ENCODE assay signal across 2 cellular contexts in the genomic region with DNA sequence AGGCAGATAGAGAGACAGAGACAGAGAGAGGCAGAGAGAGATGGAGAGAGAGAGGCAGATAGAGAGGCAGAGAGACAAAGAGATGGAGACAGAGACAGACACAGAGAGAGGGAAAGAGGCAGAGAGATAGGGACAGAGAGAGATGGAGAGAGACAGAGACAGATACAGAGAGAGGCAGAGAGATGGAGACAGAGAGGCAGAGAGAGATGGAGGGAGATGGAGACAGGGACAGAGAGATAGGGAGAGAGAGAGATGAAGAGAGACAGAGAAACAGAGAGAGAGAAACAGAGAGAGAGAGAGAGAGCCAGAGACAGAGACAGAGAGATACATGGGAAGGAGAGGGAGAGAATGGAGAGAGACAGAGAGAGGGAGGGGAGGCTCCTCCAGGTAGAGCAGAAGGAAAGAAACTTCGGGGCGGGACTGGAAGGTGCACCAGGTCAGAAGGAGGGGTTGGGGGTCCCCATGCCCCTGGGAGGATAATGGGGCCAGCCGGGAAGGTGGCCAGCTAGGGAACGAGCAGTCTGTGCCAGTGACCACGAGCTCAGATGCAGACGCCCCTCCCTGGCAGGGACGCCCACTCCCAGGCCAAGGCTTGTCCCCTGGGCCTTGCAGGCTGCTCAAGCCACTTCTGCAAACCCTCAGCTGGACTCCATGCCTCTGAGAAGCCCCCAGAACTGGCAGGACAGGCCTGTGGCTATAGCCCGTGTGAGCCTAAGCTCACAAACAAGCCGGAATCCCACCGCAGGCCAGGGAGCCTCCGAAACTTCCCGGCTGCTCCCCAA.
TF ChIP-seq lines count a peak whose summit lies in the region.

No MANE protein-coding gene starts in this region.

TF ChIP-seq in SK-N-SH, 30 proteins besides CTCF, POLR2A, EP300 and RAD21 (continued from another document):
- no peak for TF ChIP-seq MEF2A (IDR thresholded peaks at IDR 0.05; ENCODE audit: borderline replicate concordance, low read depth)
- no peak for TF ChIP-seq TCF12 (IDR thresholded peaks at IDR 0.05)
- TF ChIP-seq NRF1 (IDR thresholded peaks at IDR 0.05; ENCODE audit: low read depth, low read length) = no peak
- no peak for TF ChIP-seq GABPA (IDR thresholded peaks at IDR 0.05; ENCODE audit: low read depth)
- TF ChIP-seq YY1 (IDR thresholded peaks at IDR 0.05; ENCODE audit: low read depth) = no peak

TF ChIP-seq in SK-N-SH treated with all-trans-retinoic acid at 6 μM for 48 hours, 23 proteins besides CTCF, POLR2A, EP300 and RAD21:
- TF ChIP-seq, protein P1, sequence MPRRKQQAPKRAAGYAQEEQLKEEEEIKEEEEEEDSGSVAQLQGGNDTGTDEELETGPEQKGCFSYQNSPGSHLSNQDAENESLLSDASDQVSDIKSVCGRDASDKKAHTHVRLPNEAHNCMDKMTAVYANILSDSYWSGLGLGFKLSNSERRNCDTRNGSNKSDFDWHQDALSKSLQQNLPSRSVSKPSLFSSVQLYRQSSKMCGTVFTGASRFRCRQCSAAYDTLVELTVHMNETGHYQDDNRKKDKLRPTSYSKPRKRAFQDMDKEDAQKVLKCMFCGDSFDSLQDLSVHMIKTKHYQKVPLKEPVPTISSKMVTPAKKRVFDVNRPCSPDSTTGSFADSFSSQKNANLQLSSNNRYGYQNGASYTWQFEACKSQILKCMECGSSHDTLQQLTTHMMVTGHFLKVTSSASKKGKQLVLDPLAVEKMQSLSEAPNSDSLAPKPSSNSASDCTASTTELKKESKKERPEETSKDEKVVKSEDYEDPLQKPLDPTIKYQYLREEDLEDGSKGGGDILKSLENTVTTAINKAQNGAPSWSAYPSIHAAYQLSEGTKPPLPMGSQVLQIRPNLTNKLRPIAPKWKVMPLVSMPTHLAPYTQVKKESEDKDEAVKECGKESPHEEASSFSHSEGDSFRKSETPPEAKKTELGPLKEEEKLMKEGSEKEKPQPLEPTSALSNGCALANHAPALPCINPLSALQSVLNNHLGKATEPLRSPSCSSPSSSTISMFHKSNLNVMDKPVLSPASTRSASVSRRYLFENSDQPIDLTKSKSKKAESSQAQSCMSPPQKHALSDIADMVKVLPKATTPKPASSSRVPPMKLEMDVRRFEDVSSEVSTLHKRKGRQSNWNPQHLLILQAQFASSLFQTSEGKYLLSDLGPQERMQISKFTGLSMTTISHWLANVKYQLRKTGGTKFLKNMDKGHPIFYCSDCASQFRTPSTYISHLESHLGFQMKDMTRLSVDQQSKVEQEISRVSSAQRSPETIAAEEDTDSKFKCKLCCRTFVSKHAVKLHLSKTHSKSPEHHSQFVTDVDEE (CRISPR knock-in tag; IDR thresholded peaks at IDR 0.05) = no peak
- no peak for TF ChIP-seq ZNF565 (CRISPR knock-in tag; conservative IDR thresholded peaks at IDR 0.05; ENCODE audit: low read depth)
- no peak for TF ChIP-seq BACH2 (CRISPR knock-in tag; IDR thresholded peaks at IDR 0.05; ENCODE audit: borderline replicate concordance)
- no peak for TF ChIP-seq CSDC2 (CRISPR knock-in tag; IDR thresholded peaks at IDR 0.05)
- no peak for TF ChIP-seq ZNF70 (CRISPR knock-in tag; IDR thresholded peaks at IDR 0.05)
- TF ChIP-seq OSR1 (CRISPR knock-in tag; IDR thresholded peaks at IDR 0.05) = no peak
- no peak for TF ChIP-seq SNAI2 (CRISPR knock-in tag; IDR thresholded peaks at IDR 0.05)
- no peak for TF ChIP-seq ISL1 (CRISPR knock-in tag; IDR thresholded peaks at IDR 0.05)
- TF ChIP-seq, protein P2, sequence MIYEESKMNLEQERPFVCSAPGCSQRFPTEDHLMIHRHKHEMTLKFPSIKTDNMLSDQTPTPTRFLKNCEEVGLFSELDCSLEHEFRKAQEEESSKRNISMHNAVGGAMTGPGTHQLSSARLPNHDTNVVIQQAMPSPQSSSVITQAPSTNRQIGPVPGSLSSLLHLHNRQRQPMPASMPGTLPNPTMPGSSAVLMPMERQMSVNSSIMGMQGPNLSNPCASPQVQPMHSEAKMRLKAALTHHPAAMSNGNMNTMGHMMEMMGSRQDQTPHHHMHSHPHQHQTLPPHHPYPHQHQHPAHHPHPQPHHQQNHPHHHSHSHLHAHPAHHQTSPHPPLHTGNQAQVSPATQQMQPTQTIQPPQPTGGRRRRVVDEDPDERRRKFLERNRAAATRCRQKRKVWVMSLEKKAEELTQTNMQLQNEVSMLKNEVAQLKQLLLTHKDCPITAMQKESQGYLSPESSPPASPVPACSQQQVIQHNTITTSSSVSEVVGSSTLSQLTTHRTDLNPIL (CRISPR knock-in tag; IDR thresholded peaks at IDR 0.05; ENCODE audit: low read depth) = no peak
